ENCODE assay signal across 8 cellular contexts in genomic region chr5:151202381-151203139, GRCh38. TPM values are rescaled to one million over a fixed set of nuclear protein-coding genes. Genes with fewer than 3 reads are reported as not detected.
DNase-seq lines count a peak whose midpoint lies in the region; ATAC-seq, FAIRE-seq and TF ChIP-seq lines count a peak whose summit lies in the region.

No MANE protein-coding gene starts in this region.

- H3K4me1 ChIP-seq in heart left ventricle = peaks cover 0 to 17% (median 7%) of the 10 kb centered on the region in 12 donors

- no peak for TF ChIP-seq CTCF in heart left ventricle (IDR thresholded peaks at IDR 0.05)

- ATAC-seq in heart left ventricle (peak; percentile 24 to 82 (median 63)), GM21367 (IDR thresholded peaks at IDR 0.05; ENCODE audit: unreplicated experiment) (no peak), GM18502 (IDR thresholded peaks at IDR 0.05; ENCODE audit: poor library complexity, unreplicated experiment) (no peak)

- in situ Hi-C loops in ACHN (cut with HindIII; ENCODE audit: low pct_ligation_motif_present, low pct_unique_long_range_greater_than_20kb, low sequenced_read_pairs) = no loop called here

- intact Hi-C loops in heart left ventricle (cut with DNase I) = no loop called here

- H3K36me3 ChIP-seq in heart left ventricle = peaks cover 0 to 58% (median 40%) of the 10 kb centered on the region in 9 donors

- 51 to 64% (median 56%) methylated on average over 5 of the region's 5 CpGs for WGBS in heart left ventricle, 4 donors

- no peak for TF ChIP-seq POLR2A in heart left ventricle (IDR thresholded peaks at IDR 0.05)

- peak overlapping the region in 2 of 12 donors; percentile 10 to 28 for H3K27ac ChIP-seq in heart left ventricle

- no peaks in the 10 kb centered on the region for H3K27me3 ChIP-seq in heart left ventricle

- H3K4me3 ChIP-seq in heart left ventricle = no peak overlapping the region

- peak; percentile 93 for FAIRE-seq in urothelium cell line (lab: Jason Lieb, UNC)

- H3K9me3 ChIP-seq in heart left ventricle = no peaks in the 10 kb centered on the region

- peak; percentile 32 to 39 for DNase-seq in stimulated activated CD4-positive, alpha-beta T cell treated with anti-CD3 and anti-CD28 coated beads, Interleukin-15, amount 100 ng/mL, for 48 hours (ENCODE audit: low read depth in 2 of 2)
- DNase-seq in stimulated activated CD4-positive, alpha-beta T cell treated with anti-CD3 and anti-CD28 coated beads, Interleukin-12 subunit alpha, Interleukin-12 subunit beta, amount 100 ng/mL, for 4 hours = no peak
- DNase-seq in activated CD8-positive, alpha-beta memory T cell treated with anti-CD3 and anti-CD28 coated beads for 24 hours = peak; percentile 66
- DNase-seq in heart left ventricle (peak in 1 of 5 donors; percentile 3), urothelium cell line (ENCODE audit: low spot score) (peak; percentile 80), ACHN (no peak)

RNA-seq across cellular contexts. Expression of gene CCDC69, which starts 21.3 kb away (rescaled TPM):
- total RNA-seq in heart left ventricle = 100 to 1,000 TPM in 7 of 9 donors, 10 to 100 TPM in 2; 82.5 to 207 (median 119) TPM
- 100 to 1,000 TPM in 1 of 2 donors, 10 to 100 TPM in 1; 92.9 to 245 TPM for polyA plus RNA-seq in heart left ventricle

RNA-seq across cellular contexts. Expression of gene ANXA6, which starts 45.0 kb away (rescaled TPM):
- 100 to 1,000 TPM; 179 to 287 (median 220) TPM for total RNA-seq in heart left ventricle
- 100 to 1,000 TPM; 171 to 202 TPM for polyA plus RNA-seq in heart left ventricle

RNA-seq across cellular contexts. Expression of gene GM2A, which starts 50.4 kb away (rescaled TPM):
- 10 to 100 TPM; 27.5 to 71.4 (median 40.1) TPM for total RNA-seq in heart left ventricle
- 10 to 100 TPM; 22.8 to 31.6 TPM for polyA plus RNA-seq in heart left ventricle

Comparison
In these comparisons a context has a peak if more than half of its experiments do, and no peak if none do; other contexts are left out.
1. DNase-seq: peak in stimulated activated CD4-positive, alpha-beta T cell treated with anti-CD3 and anti-CD28 coated beads, Interleukin-15, amount 100 ng/mL, for 48 hours (2 of 2), activated CD8-positive, alpha-beta memory T cell treated with anti-CD3 and anti-CD28 coated beads for 24 hours (single experiment) and urothelium cell line (single experiment); none in stimulated activated CD4-positive, alpha-beta T cell treated with anti-CD3 and anti-CD28 coated beads, Interleukin-12 subunit alpha, Interleukin-12 subunit beta, amount 100 ng/mL, for 4 hours (single experiment) and ACHN (single experiment).
2. ATAC-seq: peak in heart left ventricle (4 of 4); none in GM21367 (single experiment) and GM18502 (single experiment).